9 cellular contexts compared by ENCODE assay signal in the genomic region with DNA sequence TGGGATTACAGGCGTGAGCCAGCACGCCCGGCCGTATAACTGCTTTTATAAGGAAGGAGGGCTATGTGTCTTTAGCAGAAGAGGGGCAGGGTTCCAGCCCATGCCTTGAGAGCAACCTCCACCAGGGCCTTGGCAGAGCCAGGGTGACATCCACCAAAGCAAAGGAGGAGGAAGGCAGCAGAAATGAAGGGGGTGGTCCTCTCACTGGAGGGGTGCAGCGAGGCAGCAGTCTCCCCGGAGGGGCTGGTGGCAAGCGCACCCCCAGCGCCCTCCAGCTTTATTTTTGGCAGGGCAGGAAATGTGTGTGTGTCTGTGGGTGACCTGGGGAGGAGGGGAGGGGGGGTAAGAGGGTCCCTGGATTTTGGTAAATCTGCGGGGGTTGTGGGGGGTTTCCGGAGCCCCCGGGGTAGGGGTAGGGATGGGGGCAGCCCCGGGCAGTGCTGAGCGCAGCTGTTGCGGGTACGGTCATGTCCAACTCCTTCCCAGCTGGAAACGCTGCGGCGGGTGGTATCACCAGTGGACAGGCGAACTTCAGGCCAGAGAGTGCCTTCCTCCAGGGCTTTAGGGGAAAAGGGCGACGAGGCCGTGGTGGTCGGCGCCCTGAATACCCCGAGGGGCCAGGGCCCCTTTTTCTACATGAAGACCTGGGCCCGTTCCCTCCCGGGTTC. TPM values are rescaled to one million over a fixed set of nuclear protein-coding genes. Genes with fewer than 3 reads are reported as not detected.
DNase-seq lines count a peak whose midpoint lies in the region; ATAC-seq and TF ChIP-seq lines count a peak whose summit lies in the region.
"Had no signal": no experiment of that assay in that cellular context is flagged by ENCODE, and none has a peak within 500 bp of the region (broad histone marks: within the 10 kb centered on the region; RNA-seq: fewer than 3 reads in every experiment).

No MANE protein-coding gene starts in this region.

- ATAC-seq in naive B cell (ENCODE audit: low read depth in 2 of 2) (peak; percentile 24 to 37), HG02852 (IDR thresholded peaks at IDR 0.05; ENCODE audit: unreplicated experiment) (no peak), GM21717 (IDR thresholded peaks at IDR 0.05; ENCODE audit: unreplicated experiment) (no peak)

- peak overlapping the region; percentile 81 to 96 (median 93) for H3K4me3 Mint-ChIP-seq in naive B cell

- H3K27me3 ChIP-seq in brain microvascular endothelial cell (replicated peaks), result peaks cover 2% of the 10 kb centered on the region

- no peak overlapping the region for H3K4me3 ChIP-seq in brain microvascular endothelial cell (ENCODE audit: low read depth, low read length)

- peaks cover 7 to 28% (median 15%) of the 10 kb centered on the region in 3 donors for H3K27me3 Mint-ChIP-seq in naive B cell

- H3K27ac ChIP-seq in angular gyrus (ENCODE audit: low read depth, low read length) (peak overlapping the region; percentile 23), brain microvascular endothelial cell (no peak overlapping the region)
- H3K27ac ChIP-seq: WERI-Rb-1 had no signal

- DNase-seq in stimulated activated CD4-positive, alpha-beta T cell treated with anti-CD3 and anti-CD28 coated beads, Interleukin-4, amount 100 ng/mL, for 24 hours, result peak; percentile 4
- no peak for DNase-seq in stimulated activated CD4-positive, alpha-beta T cell treated with anti-CD3 and anti-CD28 coated beads, Interleukin-1b, Interleukin-23, amount 100 ng/mL, for 48 hours
- DNase-seq in naive B cell (no peak), brain microvascular endothelial cell (no peak), NCI-H345 treated with DMSO at 0.1 percent for 48 hours (lab: John Stamatoyannopoulos, UW; ENCODE audit: unreplicated experiment) (no peak)
- DNase-seq: WERI-Rb-1 had no signal

- H3K4me1 Mint-ChIP-seq in naive B cell, result peaks cover 11 to 24% (median 24%) of the 10 kb centered on the region in 3 donors

- peaks cover 0 to 5% of the 10 kb centered on the region in 2 donors for H3K36me3 Mint-ChIP-seq in naive B cell

- H3K36me3 ChIP-seq in brain microvascular endothelial cell (replicated peaks), result no peaks in the 10 kb centered on the region
- H3K36me3 ChIP-seq: WERI-Rb-1 had no signal

- H3K27ac Mint-ChIP-seq in naive B cell, result peak overlapping the region; percentile 50 to 96 (median 83)

- peaks cover 0 to 5% (median 0%) of the 10 kb centered on the region in 7 donors for H3K9me3 Mint-ChIP-seq in naive B cell

- in situ Hi-C loops in brain microvascular endothelial cell (cut with HindIII; ENCODE audit: low pct_ligation_motif_present, low sequenced_read_pairs), result no loop called here

- TF ChIP-seq CTCF in brain microvascular endothelial cell (IDR thresholded peaks at IDR 0.05; ENCODE audit: low read depth, low read length, missing control alignments), result no peak

RNA-seq across cellular contexts. Expression of a gene that starts 55.0 kb away (rescaled TPM):
- polyA plus RNA-seq in naive B cell (ENCODE audit: low read depth in 6 of 6), result 1,000 to 10,000 TPM in 5 of 6 donors, 100 to 1,000 TPM in 1; 863 to 3,933 (median 2,927) TPM

Comparison
In these comparisons a context has a peak if more than half of its experiments do, and no peak if none do; other contexts are left out.
1. ATAC-seq: peak in naive B cell (2 of 2); none in HG02852 (single experiment) and GM21717 (single experiment).